Comparison of ENCODE assay signal across 7 cellular contexts in genomic region chr2:8303322-8303832, GRCh38.
DNase-seq lines count a peak whose midpoint lies in the region; ATAC-seq and TF ChIP-seq lines count a peak whose summit lies in the region.

No MANE protein-coding gene starts in this region.

- ATAC-seq in GM19397 (IDR thresholded peaks at IDR 0.05; ENCODE audit: unreplicated experiment) (peak; percentile 70), HG03439 (IDR thresholded peaks at IDR 0.05; ENCODE audit: unreplicated experiment) (peak; percentile 71)

- no TSS peak for BruUV-seq in Caco-2 (replicated peaks; lab: Mats Ljungman, UMichigan)

- no peak overlapping the region for H3K4me3 Mint-ChIP-seq in Caco-2 (ENCODE audit: unreplicated experiment)

- no peaks in the 10 kb centered on the region for H3K4me1 Mint-ChIP-seq in Caco-2 (ENCODE audit: low read depth, unreplicated experiment)

- no peak overlapping the region for H3K27ac Mint-ChIP-seq in Caco-2 (ENCODE audit: unreplicated experiment)

- TF ChIP-seq CTCF in Caco-2 (IDR thresholded peaks at IDR 0.05; ENCODE audit: insufficient read depth in 1 of 2, low read depth in 1 of 2, low read length in 1 of 2, severe bottlenecking in 1 of 2, unreplicated experiment in 1 of 2), result no peak

- no peaks in the 10 kb centered on the region for H3K9me3 Mint-ChIP-seq in Caco-2 (ENCODE audit: unreplicated experiment)

- H3K27me3 Mint-ChIP-seq in Caco-2 (ENCODE audit: insufficient read depth, unreplicated experiment), result no peaks in the 10 kb centered on the region

- H3K27ac ChIP-seq in effector memory CD4-positive, alpha-beta T cell (ENCODE audit: insufficient read depth, low read length, poor library complexity, severe bottlenecking), result no peak overlapping the region

- intact Hi-C loops in Caco-2 (cut with micrococcal nuclease; ENCODE audit: unreplicated experiment), result no loop called here

- DNase-seq in activated CD4-positive, alpha-beta T cell treated with anti-CD3 and anti-CD28 coated beads for 24 hours (ENCODE audit: low read depth in 2 of 2), result peak; percentile 29
- peak; percentile 24 to 62 (median 55) for DNase-seq in effector memory CD4-positive, alpha-beta T cell
- peak; percentile 21 to 49 for DNase-seq in stimulated activated CD4-positive, alpha-beta T cell treated with anti-CD3 and anti-CD28 coated beads, Interleukin-15, amount 100 ng/mL, for 1 hour (ENCODE audit: low read depth in 1 of 2, low spot score in 1 of 2)
- no peak for DNase-seq in Caco-2
- no peak for DNase-seq in retina

- no peaks in the 10 kb centered on the region for H3K36me3 Mint-ChIP-seq in Caco-2 (ENCODE audit: insufficient read depth, unreplicated experiment)

- H3K36me3 ChIP-seq in effector memory CD4-positive, alpha-beta T cell (ENCODE audit: control insufficient read depth, insufficient read depth, low read length), result no peaks in the 10 kb centered on the region
- H3K36me3 ChIP-seq in Caco-2 (ENCODE audit: control insufficient read depth, insufficient read depth, low read length), result no peaks in the 10 kb centered on the region

- no peaks in the 10 kb centered on the region for H3K27me3 ChIP-seq in effector memory CD4-positive, alpha-beta T cell (replicated peaks; ENCODE audit: control insufficient read depth, insufficient read depth, low read length, poor library complexity, severe bottlenecking)
- no peaks in the 10 kb centered on the region for H3K27me3 ChIP-seq in Caco-2 (replicated peaks; ENCODE audit: control insufficient read depth, insufficient read depth, low read length)

- peaks cover 42% of the 10 kb centered on the region for H3K4me1 ChIP-seq in effector memory CD4-positive, alpha-beta T cell (ENCODE audit: control insufficient read depth, insufficient read depth, low read length, poor library complexity, severe bottlenecking)
- no peaks in the 10 kb centered on the region for H3K4me1 ChIP-seq in Caco-2

- no peaks in the 10 kb centered on the region for H3K9me3 ChIP-seq in effector memory CD4-positive, alpha-beta T cell (ENCODE audit: control insufficient read depth, low read length)
- H3K9me3 ChIP-seq in Caco-2, result no peaks in the 10 kb centered on the region

- H3K4me3 ChIP-seq in effector memory CD4-positive, alpha-beta T cell (ENCODE audit: insufficient read depth, low read depth, low read length, poor library complexity, severe bottlenecking), result no peak overlapping the region
- no peak overlapping the region for H3K4me3 ChIP-seq in Caco-2 (ENCODE audit: low read depth, low read length)

- CTCF ChIA-PET in Caco-2 (lab: Charles Lee), result no interaction called here

- POLR2A ChIA-PET in Caco-2 (lab: Charles Lee), result no interaction called here

Comparison
In these comparisons a context has a peak if more than half of its experiments do, and no peak if none do; other contexts are left out.
1. DNase-seq: peak in activated CD4-positive, alpha-beta T cell treated with anti-CD3 and anti-CD28 coated beads for 24 hours (2 of 2), effector memory CD4-positive, alpha-beta T cell (3 of 3) and stimulated activated CD4-positive, alpha-beta T cell treated with anti-CD3 and anti-CD28 coated beads, Interleukin-15, amount 100 ng/mL, for 1 hour (2 of 2); none in Caco-2 (0 of 2) and retina (single experiment).